Comparison of ENCODE assay signal across 23 cellular contexts in the genomic region with DNA sequence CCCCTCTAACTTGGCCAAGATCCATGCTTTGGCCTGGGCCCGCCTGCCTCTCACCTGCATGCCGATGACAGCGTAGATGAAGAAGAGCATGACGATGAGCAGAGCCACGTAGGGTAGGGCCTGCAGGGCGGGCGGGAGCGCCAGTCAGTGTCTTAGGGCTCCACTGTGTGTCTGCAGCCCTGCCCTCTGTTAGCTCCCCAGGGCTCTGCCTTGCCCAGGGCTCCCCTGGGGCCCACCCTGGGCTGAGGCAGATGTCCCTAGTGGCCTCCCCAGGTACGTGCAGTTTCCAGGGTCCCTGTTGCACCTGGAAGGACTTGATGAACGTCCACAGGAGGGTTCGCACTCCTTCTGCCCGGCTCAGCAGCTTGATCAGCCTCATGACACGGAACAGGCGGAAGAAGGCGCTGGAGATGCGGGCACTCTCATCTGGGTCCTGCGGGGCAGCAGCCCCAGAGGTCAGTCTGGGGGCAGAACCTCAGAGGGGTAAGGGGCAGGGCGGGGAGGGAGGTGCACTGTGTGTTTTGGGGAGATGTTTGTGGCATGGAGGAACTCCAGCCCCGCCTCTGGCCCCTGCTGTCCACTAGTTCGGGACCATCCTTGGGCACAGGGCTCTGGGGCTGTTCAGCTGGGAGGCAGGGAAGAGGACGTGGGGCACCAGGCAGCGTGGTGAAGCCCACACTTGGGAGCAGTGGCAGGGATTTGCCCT. TPM values are rescaled to one million over a fixed set of nuclear protein-coding genes. Genes with fewer than 3 reads are reported as not detected.
A peak's percentile ranks its signal among the peaks of the same experiment; 100 is the strongest.
DNase-seq lines count a peak whose midpoint lies in the region; ATAC-seq and TF ChIP-seq lines count a peak whose summit lies in the region.
"Had no signal": no experiment of that assay in that cellular context is flagged by ENCODE, and none has a peak within 500 bp of the region (broad histone marks: within the 10 kb centered on the region; RNA-seq: fewer than 3 reads in every experiment).

No MANE protein-coding gene starts in this region.

- no peak overlapping the region for H4K5ac ChIP-seq in mesendoderm (ENCODE audit: low read length)

- no CpG with 5 or more reads among the region's 22 CpGs for WGBS in mesendoderm (ENCODE audit: extremely low coverage, insufficient coverage, low lambda C conversion rate)

- POLR2A ChIA-PET in HEK293T (lab: Yijun Ruan, JAX): no interaction called here

- DNase-seq in DMS53 (lab: John Stamatoyannopoulos, UW): peak; percentile 29
- DNase-seq in DMS53 treated with DMSO at 0.1 percent for 48 hours (lab: John Stamatoyannopoulos, UW; ENCODE audit: unreplicated experiment): no peak
- DNase-seq in HEK293T (ENCODE audit: extremely low spot score): peak; percentile 29
- DNase-seq in WERI-Rb-1: no peak
- DNase-seq in mesendoderm: peak; percentile 16
- no peak for DNase-seq in NK-92 treated with Interleukin-12 subunit alpha and Interleukin-12 subunit beta, amount 100 ng/mL, for 24 hours (lab: John Stamatoyannopoulos, UW)
- no peak for DNase-seq in SIG-M5 (lab: John Stamatoyannopoulos, UW)
- DNase-seq: activated CD4-positive, alpha-beta T cell treated with anti-CD3 and anti-CD28 coated beads for 1 hour; activated effector memory CD4-positive, alpha-beta T cell treated with anti-CD3 and anti-CD28 coated beads, Interleukin-2, amount 50 U/mL, for 16 hours; aorta; CD4-positive, alpha-beta T cell; GOT3; Kasumi-1; left cardiac atrium; mucosa of descending colon; NCI-H1417 treated with DMSO at 0.1 percent for 48 hours; NCI-H345; nucleus accumbens; SHP77 treated with DMSO at 0.1 percent for 48 hours had no signal

- no peak overlapping the region for H2BK15ac ChIP-seq in mesendoderm (replicated peaks; ENCODE audit: low read depth)

- H3K23ac ChIP-seq in mesendoderm (ENCODE audit: low read length): no peak overlapping the region

- no peak for ATAC-seq in HG02610 (IDR thresholded peaks at IDR 0.05; ENCODE audit: unreplicated experiment)
- ATAC-seq: mucosa of descending colon, sciatic nerve had no signal

- H2BK120ac ChIP-seq in mesendoderm (ENCODE audit: low read depth, low read length): no peak overlapping the region

- no peaks in the 10 kb centered on the region for H3K36me3 ChIP-seq in WERI-Rb-1
- no peaks in the 10 kb centered on the region for H3K36me3 ChIP-seq in mesendoderm (ENCODE audit: control insufficient read depth, insufficient read depth, low read length)

- H3K18ac ChIP-seq in mesendoderm (ENCODE audit: low read length): no peak overlapping the region

- H3K79me2 ChIP-seq in mesendoderm (ENCODE audit: control insufficient read depth, insufficient read depth, low read length): no peaks in the 10 kb centered on the region
- H3K79me2 ChIP-seq: hepatocyte had no signal

- CTCF ChIA-PET in HEK293T (lab: Yijun Ruan, JAX): no interaction called here

- no peak overlapping the region for H3K56ac ChIP-seq in mesendoderm (ENCODE audit: low read length)

- no peaks in the 10 kb centered on the region for H3K79me1 ChIP-seq in mesendoderm (ENCODE audit: low read length)

- H3K27ac ChIP-seq in WERI-Rb-1: no peak overlapping the region
- H3K27ac ChIP-seq in mesendoderm (ENCODE audit: low read depth, low read length): no peak overlapping the region
- H3K27ac ChIP-seq: hepatocyte had no signal

- no peaks in the 10 kb centered on the region for H3K27me3 ChIP-seq in WERI-Rb-1 (ENCODE audit: insufficient read depth, low read depth, severe bottlenecking)
- H3K27me3 ChIP-seq in mesendoderm (ENCODE audit: insufficient read depth, low read length, poor library complexity): no peaks in the 10 kb centered on the region
- H3K27me3 ChIP-seq: hepatocyte had no signal

- H3K9ac ChIP-seq in mesendoderm (ENCODE audit: low read length): no peak overlapping the region

- H2BK5ac ChIP-seq in mesendoderm (ENCODE audit: low read length): no peak overlapping the region

- H3K4me2 ChIP-seq in mesendoderm (ENCODE audit: low read length): no peak overlapping the region
- H3K4me2 ChIP-seq: hepatocyte had no signal

- no peaks in the 10 kb centered on the region for H3K9me3 ChIP-seq in WERI-Rb-1 (ENCODE audit: severe bottlenecking)
- H3K9me3 ChIP-seq: mucosa of descending colon had no signal

- TF ChIP-seq CTCF in WERI-Rb-1 (IDR thresholded peaks at IDR 0.05; ENCODE audit: low read depth, low read length): peak; percentile 81

- no peak overlapping the region for H2AK5ac ChIP-seq in mesendoderm (ENCODE audit: low read length)

- no peaks in the 10 kb centered on the region for H3K4me1 ChIP-seq in mesendoderm (ENCODE audit: control insufficient read depth, low read depth, low read length)

- H3K4me3 ChIP-seq in WERI-Rb-1 (ENCODE audit: low read depth, low read length) (no peak overlapping the region), mesendoderm (ENCODE audit: low read length) (no peak overlapping the region)
- H3K4me3 ChIP-seq: hepatocyte, mucosa of descending colon had no signal

- H4K8ac ChIP-seq in mesendoderm (ENCODE audit: low read depth, low read length): no peak overlapping the region

- H3K4ac ChIP-seq in mesendoderm (ENCODE audit: low read depth, low read length): no peak overlapping the region

TF ChIP-seq in HEK293T, 16 proteins besides CTCF, POLR2A, EP300 and RAD21:
- TF ChIP-seq LEF1 (IDR thresholded peaks at IDR 0.05; ENCODE audit: borderline replicate concordance) (no peak), BHLHE40 (IDR thresholded peaks at IDR 0.05; ENCODE audit: borderline replicate concordance) (no peak), HDGF (IDR thresholded peaks at IDR 0.05; ENCODE audit: borderline replicate concordance) (no peak), ARNT (IDR thresholded peaks at IDR 0.05) (no peak), FOXA1 (IDR thresholded peaks at IDR 0.05) (no peak), PKNOX1 (IDR thresholded peaks at IDR 0.05) (no peak), FOXK2 (IDR thresholded peaks at IDR 0.05) (no peak), FOXM1 (IDR thresholded peaks at IDR 0.05; ENCODE audit: borderline replicate concordance) (no peak), SP1 (IDR thresholded peaks at IDR 0.05) (no peak)
TF ChIP-seq in HEK293T: peak in this region for 0.

RNA-seq across cellular contexts. Expression of gene KIF21B, which starts 29.8 kb away (rescaled TPM):
- polyA plus RNA-seq in mesendoderm (2013, experiment 1 of 2): 4.6 TPM
- polyA plus RNA-seq in mesendoderm (2013, experiment 2 of 2): 4.7 TPM

RNA-seq across cellular contexts. Expression of gene CACNA1S, which starts 58.9 kb away (rescaled TPM):
- not detected for polyA plus RNA-seq in mesendoderm (2013, experiment 1 of 2)
- polyA plus RNA-seq in mesendoderm (2013, experiment 2 of 2): under 0.01 TPM
- polyA plus RNA-seq: aorta, hepatocyte, urinary bladder had no signal

Comparison
In these comparisons a context has a peak if more than half of its experiments do, and no peak if none do; other contexts are left out.
1. DNase-seq: peak in DMS53 (single experiment), HEK293T (single experiment) and mesendoderm (single experiment); none in DMS53 treated with DMSO at 0.1 percent for 48 hours (single experiment), WERI-Rb-1 (single experiment), NK-92 treated with Interleukin-12 subunit alpha and Interleukin-12 subunit beta, amount 100 ng/mL, for 24 hours (single experiment) and SIG-M5 (single experiment).